ENCODE assay signal across 14 cellular contexts in genomic region chr1:201213106-201213770, GRCh38. TPM values are rescaled to one million over a fixed set of nuclear protein-coding genes. Genes with fewer than 3 reads are reported as not detected.
A peak's percentile ranks its signal among the peaks of the same experiment; 100 is the strongest.
DNase-seq lines count a peak whose midpoint lies in the region; ATAC-seq and TF ChIP-seq lines count a peak whose summit lies in the region.
"Had no signal": no experiment of that assay in that cellular context is flagged by ENCODE, and none has a peak within 500 bp of the region (broad histone marks: within the 10 kb centered on the region; RNA-seq: fewer than 3 reads in every experiment).

No MANE protein-coding gene starts in this region.

- TF ChIP-seq CTCF in upper lobe of right lung (IDR thresholded peaks at IDR 0.05), result no peak

- peak; percentile 23 for DNase-seq in activated CD4-positive, CD25-positive, alpha-beta regulatory T cell treated with anti-CD3 and anti-CD28 coated beads, Interleukin-2, amount 50 U/mL, for 72 hours
- DNase-seq in left ventricle myocardium superior, result peak; percentile 6
- no peak for DNase-seq in left cardiac atrium
- DNase-seq in mesenteric fat pad (ENCODE audit: low spot score), result peak; percentile 81
- peak; percentile 50 for DNase-seq in upper lobe of right lung
- no peak for DNase-seq in T-helper 9 cell
- DNase-seq in CD1c-positive myeloid dendritic cell (ENCODE audit: extremely low spot score), result no peak
- DNase-seq: DMS53, GF-D8, HCEC 1CT, HFFc6 had no signal

- H3K4me3 ChIP-seq in upper lobe of right lung, result no peak overlapping the region

- no peaks in the 10 kb centered on the region for H3K36me3 ChIP-seq in upper lobe of right lung

- intact Hi-C loops in left ventricle myocardium superior (cut with micrococcal nuclease) (no loop called here), left cardiac atrium (cut with DNase I) (no loop called here), upper lobe of right lung (cut with DNase I) (no loop called here)

- no peaks in the 10 kb centered on the region for H3K9me3 ChIP-seq in upper lobe of right lung

- H3K27me3 ChIP-seq in upper lobe of right lung, result no peaks in the 10 kb centered on the region

- H3K27ac ChIP-seq in upper lobe of right lung, result no peak overlapping the region
- H3K27ac ChIP-seq: 22Rv1 had no signal

- ATAC-seq in activated CD4-positive, CD25-positive, alpha-beta regulatory T cell treated with anti-CD3 and anti-CD28 coated beads, Interleukin-2, amount 50 U/mL, for 24 hours, result no peak
- ATAC-seq in left ventricle myocardium superior (no peak), left cardiac atrium (no peak), upper lobe of right lung (no peak)

- H3K4me1 ChIP-seq in upper lobe of right lung, result no peaks in the 10 kb centered on the region

RNA-seq across cellular contexts. Expression of gene IGFN1, which starts 22.6 kb away (rescaled TPM):
- total RNA-seq in left ventricle myocardium superior (not detected), left cardiac atrium (under 1 TPM in 1 of 2 donors, not detected in 1; 0.05 TPM), mesenteric fat pad (not detected), upper lobe of right lung (0.81 TPM)
- total RNA-seq: CD8-positive, alpha-beta memory T cell; HFFc6 had no signal

RNA-seq across cellular contexts. Expression of gene TMEM9, which starts 59.0 kb away (rescaled TPM):
- 20.5 TPM for total RNA-seq in left ventricle myocardium superior
- total RNA-seq in left cardiac atrium, result 10 to 100 TPM; 34.9 to 35.7 TPM
- 29.2 TPM for total RNA-seq in mesenteric fat pad
- total RNA-seq in upper lobe of right lung, result 59.3 TPM

Comparison
In these comparisons a context has a peak if more than half of its experiments do, and no peak if none do; other contexts are left out.
1. DNase-seq: peak in activated CD4-positive, CD25-positive, alpha-beta regulatory T cell treated with anti-CD3 and anti-CD28 coated beads, Interleukin-2, amount 50 U/mL, for 72 hours (single experiment), left ventricle myocardium superior (single experiment), mesenteric fat pad (single experiment) and upper lobe of right lung (single experiment); none in left cardiac atrium (single experiment), T-helper 9 cell (single experiment) and CD1c-positive myeloid dendritic cell (single experiment).